ENCODE assay signal across 9 cellular contexts in genomic region chr10:110993024-110993693, GRCh38.
DNase-seq lines count a peak whose midpoint lies in the region; ATAC-seq and TF ChIP-seq lines count a peak whose summit lies in the region.
"Had no signal": no experiment of that assay in that cellular context is flagged by ENCODE, and none has a peak within 500 bp of the region (broad histone marks: within the 10 kb centered on the region; RNA-seq: fewer than 3 reads in every experiment).

No MANE protein-coding gene starts in this region.

- TF ChIP-seq CTCF in WERI-Rb-1 (IDR thresholded peaks at IDR 0.05; ENCODE audit: low read depth, low read length) = no peak

- H3K4me3 ChIP-seq in WERI-Rb-1 (ENCODE audit: low read depth, low read length) = no peak overlapping the region

- H3K27me3 Mint-ChIP-seq in activated CD4-positive, alpha-beta T cell treated with anti-CD3 and anti-CD28 coated beads, Interleukin-2, amount 10 ng/mL, durations not matched to agents 24 days and 14 days = no peaks in the 10 kb centered on the region

- peaks cover 9% of the 10 kb centered on the region for H3K9me3 Mint-ChIP-seq in activated CD4-positive, alpha-beta T cell treated with anti-CD3 and anti-CD28 coated beads, Interleukin-2, amount 10 ng/mL, durations not matched to agents 24 days and 14 days

- H3K9me3 ChIP-seq in WERI-Rb-1 (ENCODE audit: severe bottlenecking) = no peaks in the 10 kb centered on the region

- peak; percentile 79 for DNase-seq in activated CD4-positive, alpha-beta T cell treated with anti-CD3 and anti-CD28 coated beads, Interleukin-2, amount 10 ng/mL, durations not matched to agents 24 days and 14 days
- no peak for DNase-seq in activated CD4-positive, alpha-beta T cell treated with anti-CD3 and anti-CD28 coated beads, Interleukin-2, amount 50 U/mL, for 4 hours
- DNase-seq in astrocyte of the hippocampus (ENCODE audit: low read depth, low spot score) (peak; percentile 76), pons (ENCODE audit: low spot score) (peak; percentile 24), WERI-Rb-1 (no peak), DMS79 (lab: John Stamatoyannopoulos, UW) (no peak)
- DNase-seq: AML-193 had no signal

- no peak overlapping the region for H3K27ac ChIP-seq in WERI-Rb-1

- peaks cover 21% of the 10 kb centered on the region for H3K4me1 Mint-ChIP-seq in activated CD4-positive, alpha-beta T cell treated with anti-CD3 and anti-CD28 coated beads, Interleukin-2, amount 10 ng/mL, durations not matched to agents 24 days and 14 days

- H3K27me3 ChIP-seq in WERI-Rb-1 (ENCODE audit: insufficient read depth, low read depth, severe bottlenecking) = no peaks in the 10 kb centered on the region

- H3K36me3 ChIP-seq in WERI-Rb-1 = peaks cover 3% of the 10 kb centered on the region

- peaks cover 25% of the 10 kb centered on the region for H3K36me3 Mint-ChIP-seq in activated CD4-positive, alpha-beta T cell treated with anti-CD3 and anti-CD28 coated beads, Interleukin-2, amount 10 ng/mL, durations not matched to agents 24 days and 14 days (ENCODE audit: low read depth)

- peak overlapping the region; percentile 66 for H3K4me3 Mint-ChIP-seq in activated CD4-positive, alpha-beta T cell treated with anti-CD3 and anti-CD28 coated beads, Interleukin-2, amount 10 ng/mL, durations not matched to agents 24 days and 14 days

- intact Hi-C loops in activated CD4-positive, alpha-beta T cell treated with anti-CD3 and anti-CD28 coated beads, Interleukin-2, amount 10 ng/mL, durations not matched to agents 24 days and 14 days (cut with micrococcal nuclease) = loop anchor here (1.0 to 5.0 kb wide), 5 partner anchors 8 to 1544 kb away; partner anchors contain the start of genes BBIP1 and SHOC2

- ATAC-seq in HG03520 (IDR thresholded peaks at IDR 0.05; ENCODE audit: unreplicated experiment) = peak; percentile 43
- no peak for ATAC-seq in HG03175 (IDR thresholded peaks at IDR 0.05; ENCODE audit: unreplicated experiment)

- H3K27ac Mint-ChIP-seq in activated CD4-positive, alpha-beta T cell treated with anti-CD3 and anti-CD28 coated beads, Interleukin-2, amount 10 ng/mL, durations not matched to agents 24 days and 14 days = peak overlapping the region; percentile 18

Comparison
In these comparisons a context has a peak if more than half of its experiments do, and no peak if none do; other contexts are left out.
1. DNase-seq: peak in activated CD4-positive, alpha-beta T cell treated with anti-CD3 and anti-CD28 coated beads, Interleukin-2, amount 10 ng/mL, durations not matched to agents 24 days and 14 days (single experiment), astrocyte of the hippocampus (single experiment) and pons (single experiment); none in activated CD4-positive, alpha-beta T cell treated with anti-CD3 and anti-CD28 coated beads, Interleukin-2, amount 50 U/mL, for 4 hours (0 of 2), WERI-Rb-1 (single experiment) and DMS79 (single experiment).